ENCODE assay signal across 19 cellular contexts in the genomic region with DNA sequence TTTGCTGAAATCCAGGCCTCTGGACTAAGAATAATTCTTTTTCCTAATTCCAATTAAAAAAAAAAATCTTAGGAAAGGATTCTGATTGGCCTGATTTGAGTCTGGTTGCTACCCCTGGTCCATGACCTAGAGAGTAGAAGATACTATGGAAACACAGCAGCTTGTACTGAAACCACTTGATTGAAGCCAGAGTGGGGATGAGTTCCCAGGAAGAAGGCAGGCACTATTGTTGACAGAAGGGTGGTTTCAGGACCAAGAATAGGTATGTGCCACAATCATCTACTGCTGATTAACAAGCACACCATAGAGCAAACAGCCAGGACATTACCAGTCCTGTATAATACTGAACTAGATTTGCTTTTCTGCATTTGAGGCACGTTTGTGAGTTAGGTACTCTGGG. TPM values are rescaled to one million over a fixed set of nuclear protein-coding genes. Genes with fewer than 3 reads are reported as not detected.
DNase-seq lines count a peak whose midpoint lies in the region; ATAC-seq and TF ChIP-seq lines count a peak whose summit lies in the region.
"Had no signal": no experiment of that assay in that cellular context is flagged by ENCODE, and none has a peak within 500 bp of the region (broad histone marks: within the 10 kb centered on the region; RNA-seq: fewer than 3 reads in every experiment).

No MANE protein-coding gene starts in this region.

- H3K9me3 ChIP-seq in mucosa of descending colon, result no peaks in the 10 kb centered on the region
- H3K9me3 ChIP-seq: BLaER1, Caco-2 had no signal

- DNase-seq in NCI-H69 (lab: John Stamatoyannopoulos, UW) (peak; percentile 48), left lobe of liver (ENCODE audit: low spot score) (no peak), mucosa of descending colon (no peak), G401 (ENCODE audit: low spot score) (no peak), substantia nigra (lab: John Stamatoyannopoulos, UW) (no peak)
- DNase-seq in activated CD8-positive, alpha-beta memory T cell treated with anti-CD3 and anti-CD28 coated beads, Interleukin-2, amount 50 U/mL, for 4 hours, result no peak
- DNase-seq: CD4-positive, CD25-positive, alpha-beta regulatory T cell; CD8-positive, alpha-beta T cell; DMS153; DND-41; GDM1; GOT3; H7; HCEC 1CT had no signal

- no peak overlapping the region for H3K27ac ChIP-seq in substantia nigra (ENCODE audit: low read depth, low read length, poor library complexity, severe bottlenecking)
- H3K27ac ChIP-seq: BLaER1, C4-2B had no signal

- intact Hi-C loops in mucosa of descending colon (cut with DNase I, micrococcal nuclease), result no loop called here

- no peak for TF ChIP-seq CTCF in mucosa of descending colon (IDR thresholded peaks at IDR 0.05)

- in situ Hi-C loops in G401 (cut with HindIII; ENCODE audit: low sequenced_read_pairs), result no loop called here

- H3K4me1 ChIP-seq in mucosa of descending colon (ENCODE audit: low read depth), result no peaks in the 10 kb centered on the region

- H3K36me3 ChIP-seq in mucosa of descending colon (ENCODE audit: low read depth), result no peaks in the 10 kb centered on the region

- ATAC-seq in left lobe of liver, result peak; percentile 55
- peak; percentile 22 for ATAC-seq in mucosa of descending colon
- no peak for ATAC-seq in HG03439 (IDR thresholded peaks at IDR 0.05; ENCODE audit: unreplicated experiment)
- ATAC-seq: CD8-positive, alpha-beta T cell; GM12878 had no signal

- no peak overlapping the region for H3K4me3 ChIP-seq in mucosa of descending colon
- H3K4me3 ChIP-seq: BLaER1, GM12878 had no signal

RNA-seq across cellular contexts. Expression of a gene that starts 29.6 kb away (rescaled TPM):
- total RNA-seq in left lobe of liver (14.2 TPM), mucosa of descending colon (10 to 100 TPM; 33.1 to 43.3 (median 36.3) TPM)
- total RNA-seq in G401 (2014; rRNA removed; shearing (Covaris generic)), result 163 and 199 TPM in 2 replicates
